In the genomic region with DNA sequence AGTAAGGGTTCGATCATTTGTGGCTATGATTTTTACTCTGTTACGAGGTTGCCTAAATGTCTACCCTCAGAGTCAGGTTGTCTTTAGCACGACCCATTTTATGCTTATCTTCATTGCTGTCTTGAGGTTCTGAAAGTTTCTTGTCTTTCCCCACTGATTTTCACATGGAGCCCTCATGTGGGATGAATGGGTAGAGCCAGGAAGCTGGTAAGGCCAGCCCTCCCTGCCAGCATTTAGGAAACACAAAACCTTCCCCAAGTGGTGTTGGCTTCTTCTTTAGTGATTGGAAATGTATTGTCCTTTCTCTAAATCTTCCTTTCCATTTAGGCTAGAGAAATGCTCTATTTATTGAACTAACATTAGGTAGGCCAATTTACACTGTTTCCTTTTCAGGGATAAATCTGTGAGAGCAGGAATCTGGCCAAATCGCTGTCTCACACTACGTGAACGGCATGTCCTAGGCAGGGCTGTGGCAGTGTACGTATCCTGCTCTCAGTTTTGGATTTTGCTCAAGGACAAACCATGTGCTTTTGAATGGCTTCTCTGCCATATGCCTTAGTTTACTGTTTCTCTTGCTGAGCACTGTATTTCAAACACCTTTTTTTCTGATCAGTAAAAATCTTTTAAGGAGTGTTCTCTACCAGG, we compare ENCODE assay signal across 13 cellular contexts. TPM values are rescaled to one million over a fixed set of nuclear protein-coding genes. Genes with fewer than 3 reads are reported as not detected.
DNase-seq lines count a peak whose midpoint lies in the region; ATAC-seq, FAIRE-seq and TF ChIP-seq lines count a peak whose summit lies in the region.
"Had no signal": no experiment of that assay in that cellular context is flagged by ENCODE, and none has a peak within 500 bp of the region (broad histone marks: within the 10 kb centered on the region; RNA-seq: fewer than 3 reads in every experiment).

No MANE protein-coding gene starts in this region.

- TF ChIP-seq CTCF in keratinocyte (optimal IDR thresholded peaks at IDR 0.05 in 1 of 3, IDR thresholded peaks at IDR 0.05 in 1 of 3, conservative IDR thresholded peaks at IDR 0.05 in 1 of 3; ENCODE audit: extremely low read depth in 1 of 3, insufficient read depth in 2 of 3, low read length in 3 of 3) (no peak), spleen (IDR thresholded peaks at IDR 0.05 in 8 of 11, conservative IDR thresholded peaks at IDR 0.05 in 3 of 11) (peak in 3 of 11 experiments; percentile 10 to 39 (median 17))

- DNase-seq in GM23248 (peak; percentile 13), dermis blood vessel endothelial cell (peak; percentile 44), keratinocyte (ENCODE audit: low read depth, low spot score) (no peak), spleen (no peak), activated gamma-delta T cell treated with Interleukin-2 at 50 U/mL for 16 hours (no peak), DMS53 (lab: John Stamatoyannopoulos, UW) (no peak), hepatic stellate cell (ENCODE audit: low spot score) (no peak)
- DNase-seq: activated T-cell treated with anti-CD3 and anti-CD28 coated beads, Interleukin-2, amount 50 U/mL, for 72 hours; MG63; NCI-H2171 had no signal

- H3K4me1 ChIP-seq in GM23248 (ENCODE audit: insufficient read depth) (no peaks in the 10 kb centered on the region), keratinocyte (ENCODE audit: control insufficient read depth, extremely low read depth, insufficient read depth, low read length) (no peaks in the 10 kb centered on the region), spleen (peaks cover 0 to 4% (median 0%) of the 10 kb centered on the region in 6 donors)

- WGBS in GM23248 (ENCODE audit: low coverage in 1 of 2, low lambda C conversion rate in 2 of 2, missing lambda C conversion rate in 2 of 2), 2 experiments, result 67% methylated on average over 7 of the region's 7 CpGs
- 72 to 88% (median 81%) methylated on average over 7 of the region's 7 CpGs for WGBS in spleen, 5 donors

- no peak overlapping the region for H3K27ac ChIP-seq in GM23248
- H3K27ac ChIP-seq in keratinocyte (ENCODE audit: control insufficient read depth, insufficient read depth, low read length), result no peak overlapping the region
- H3K27ac ChIP-seq in spleen, result peak overlapping the region in 7 of 8 donors; percentile 13 to 71 (median 46)
- H3K27ac ChIP-seq: BLaER1 treated with 17β-estradiol and CSF1 and Interleukin-3, amounts not matched to agents 10 nM and 100 nM had no signal

- H3K36me3 ChIP-seq in GM23248 (ENCODE audit: low read depth) (no peaks in the 10 kb centered on the region), keratinocyte (ENCODE audit: control insufficient read depth in 2 of 2, extremely low read depth in 1 of 2, insufficient read depth in 2 of 2, low read length in 2 of 2) (no peaks in the 10 kb centered on the region), spleen (peaks cover 0 to 46% (median 2%) of the 10 kb centered on the region in 6 donors)
- H3K36me3 ChIP-seq: BLaER1 treated with 17β-estradiol and CSF1 and Interleukin-3, amounts not matched to agents 10 nM and 100 nM; MG63 had no signal

- no peak for ATAC-seq in HG03342 (IDR thresholded peaks at IDR 0.05; ENCODE audit: unreplicated experiment)
- ATAC-seq: activated T-cell treated with anti-CD3 and anti-CD28 coated beads, Interleukin-2, amount 50 U/mL, for 72 hours; HCT116 had no signal

- TF ChIP-seq POLR2A in spleen (IDR thresholded peaks at IDR 0.05), result no peak

- dilution Hi-C loops in keratinocyte (cut with MboI; ENCODE audit: extremely low pct_ligation_motif_present, low sequenced_read_pairs), result no loop called here

- H3K9me3 ChIP-seq in GM23248 (ENCODE audit: low read depth) (no peaks in the 10 kb centered on the region), keratinocyte (ENCODE audit: control insufficient read depth, low read depth, low read length) (no peaks in the 10 kb centered on the region), spleen (no peaks in the 10 kb centered on the region)
- H3K9me3 ChIP-seq: BLaER1 treated with 17β-estradiol and CSF1 and Interleukin-3, amounts not matched to agents 10 nM and 100 nM; MG63 had no signal

- H3F3A ChIP-seq in GM23248 (ENCODE audit: insufficient read depth), result no peaks in the 10 kb centered on the region

- H3K4me3 ChIP-seq in GM23248, result no peak overlapping the region
- H3K4me3 ChIP-seq in keratinocyte (ENCODE audit: control insufficient read depth in 2 of 3, extremely low read depth in 1 of 3, insufficient read depth in 2 of 3, low read depth in 1 of 3, low read length in 3 of 3), result no peak overlapping the region
- H3K4me3 ChIP-seq in spleen, result no peak overlapping the region
- H3K4me3 ChIP-seq: BLaER1 treated with 17β-estradiol and CSF1 and Interleukin-3, amounts not matched to agents 10 nM and 100 nM; MG63 had no signal

- H3K9ac ChIP-seq in GM23248 (no peak overlapping the region), keratinocyte (ENCODE audit: control insufficient read depth, extremely low read depth, insufficient read depth, low read length) (no peak overlapping the region)
- H3K9ac ChIP-seq: BLaER1 treated with 17β-estradiol and CSF1 and Interleukin-3, amounts not matched to agents 10 nM and 100 nM had no signal

- peak; percentile 49 for FAIRE-seq in keratinocyte (lab: Jason Lieb, UNC)

- H2AFZ ChIP-seq in GM23248, result no peak overlapping the region; the same call in 1 of the 2 replicates
- H2AFZ ChIP-seq in keratinocyte (ENCODE audit: control insufficient read depth, low read length), result no peak overlapping the region

- H3K9me1 ChIP-seq in keratinocyte (ENCODE audit: control insufficient read depth, extremely low read depth, insufficient read depth, low read length), result no peaks in the 10 kb centered on the region

- no peak overlapping the region for H3K4me2 ChIP-seq in GM23248 (ENCODE audit: unreplicated experiment)
- H3K4me2 ChIP-seq in keratinocyte (ENCODE audit: control insufficient read depth, extremely low read depth, insufficient read depth, low read depth, low read length), result no peak overlapping the region
- H3K4me2 ChIP-seq: BLaER1 treated with 17β-estradiol and CSF1 and Interleukin-3, amounts not matched to agents 10 nM and 100 nM had no signal

- H3K79me2 ChIP-seq in GM23248 (ENCODE audit: insufficient read depth) (no peaks in the 10 kb centered on the region), keratinocyte (ENCODE audit: control insufficient read depth, insufficient read depth, low read length) (no peaks in the 10 kb centered on the region)

- intact Hi-C loops in spleen (cut with DNase I; ENCODE audit: low total_unique reads), result no loop called here

- no peaks in the 10 kb centered on the region for H4K20me1 ChIP-seq in GM23248 (ENCODE audit: insufficient read depth)
- H4K20me1 ChIP-seq in keratinocyte (ENCODE audit: control insufficient read depth, extremely low read depth, insufficient read depth, low read length), result no peaks in the 10 kb centered on the region
- H4K20me1 ChIP-seq: BLaER1 treated with 17β-estradiol and CSF1 and Interleukin-3, amounts not matched to agents 10 nM and 100 nM had no signal

- H3K9me2 ChIP-seq in GM23248 (ENCODE audit: insufficient read depth), result no peaks in the 10 kb centered on the region

- in situ Hi-C loops in GM23248 (cut with MboI), result loop anchor here (25.0 kb wide), 1 partner anchor 227 kb away; no protein-coding TSS in a partner anchor

- H3K27me3 ChIP-seq in GM23248 (replicated peaks; ENCODE audit: insufficient read depth) (no peaks in the 10 kb centered on the region), keratinocyte (ENCODE audit: control insufficient read depth, extremely low read depth, insufficient read depth, low read length) (no peaks in the 10 kb centered on the region), spleen (replicated peaks in 1 of 7) (no peaks in the 10 kb centered on the region)
- H3K27me3 ChIP-seq: BLaER1 treated with 17β-estradiol and CSF1 and Interleukin-3, amounts not matched to agents 10 nM and 100 nM; MG63 had no signal

RNA-seq across cellular contexts. Expression of a gene that starts 43.7 kb away (rescaled TPM):
- not detected in 2 replicates for total RNA-seq in GM23248 (2014; rRNA removed; shearing (Covaris generic))
- polyA plus RNA-seq in GM23248 (2016; fragmentation: Nextera tagmentation; extraction: Ambion mirVana) (0.11 and 0.13 TPM in 2 replicates), keratinocyte (1.1 to 1.8 TPM (median 1.3 TPM) in 3 replicates), spleen (10 to 100 TPM in 1 of 3 donors, 1 to 10 TPM in 2; 4.1 to 15.9 (median 4.1) TPM)
- total RNA-seq in dermis blood vessel endothelial cell (82.5 and 94.7 TPM in 2 replicates), spleen (10 to 100 TPM in 6 of 7 donors, 1 to 10 TPM in 1; 9.1 to 26.2 (median 15.0) TPM)
- 3.9 TPM for polyA plus RNA-seq in keratinocyte (2011; ENCODE audit: low read depth)
- polyA plus RNA-seq in keratinocyte (2011; cell fraction: cytosol; rRNA removed), result 0.86 and 1.5 TPM in 2 replicates
- 0.96 and 1.4 TPM in 2 replicates for polyA plus RNA-seq in keratinocyte (2011; cell fraction: nucleus; rRNA removed)
- 0.92 and 4.7 TPM in 2 replicates for polyA plus RNA-seq in keratinocyte (2012; ENCODE audit: low replicate concordance)
- 0.16 to 0.33 TPM (median 0.30 TPM) in 3 replicates for polyA minus RNA-seq in keratinocyte
- polyA minus RNA-seq in keratinocyte (2011; cell fraction: cytosol; rRNA and poly(A)+ RNA removed), result not detected
- 0.63 TPM in 1 of 2 replicates, not detected in the other for polyA minus RNA-seq in keratinocyte (2011; cell fraction: nucleus; rRNA and poly(A)+ RNA removed)

Comparison
In these comparisons a context has a peak if more than half of its experiments do, and no peak if none do; other contexts are left out.
1. DNase-seq: peak in GM23248 (single experiment) and dermis blood vessel endothelial cell (single experiment); none in keratinocyte (single experiment), spleen (single experiment), activated gamma-delta T cell treated with Interleukin-2 at 50 U/mL for 16 hours (single experiment), DMS53 (single experiment) and hepatic stellate cell (single experiment).
2. H3K27ac ChIP-seq: peak in spleen (7 of 8); none in GM23248 (single experiment) and keratinocyte (single experiment).
3. RNA of a gene that starts 43.7 kb away (total RNA-seq): 82.5 to 94.7 TPM in dermis blood vessel endothelial cell and 9.1 to 26.2 TPM in spleen; not detected in GM23248; every median in the first group is over 10 times any median in the second.